In the genomic region with DNA sequence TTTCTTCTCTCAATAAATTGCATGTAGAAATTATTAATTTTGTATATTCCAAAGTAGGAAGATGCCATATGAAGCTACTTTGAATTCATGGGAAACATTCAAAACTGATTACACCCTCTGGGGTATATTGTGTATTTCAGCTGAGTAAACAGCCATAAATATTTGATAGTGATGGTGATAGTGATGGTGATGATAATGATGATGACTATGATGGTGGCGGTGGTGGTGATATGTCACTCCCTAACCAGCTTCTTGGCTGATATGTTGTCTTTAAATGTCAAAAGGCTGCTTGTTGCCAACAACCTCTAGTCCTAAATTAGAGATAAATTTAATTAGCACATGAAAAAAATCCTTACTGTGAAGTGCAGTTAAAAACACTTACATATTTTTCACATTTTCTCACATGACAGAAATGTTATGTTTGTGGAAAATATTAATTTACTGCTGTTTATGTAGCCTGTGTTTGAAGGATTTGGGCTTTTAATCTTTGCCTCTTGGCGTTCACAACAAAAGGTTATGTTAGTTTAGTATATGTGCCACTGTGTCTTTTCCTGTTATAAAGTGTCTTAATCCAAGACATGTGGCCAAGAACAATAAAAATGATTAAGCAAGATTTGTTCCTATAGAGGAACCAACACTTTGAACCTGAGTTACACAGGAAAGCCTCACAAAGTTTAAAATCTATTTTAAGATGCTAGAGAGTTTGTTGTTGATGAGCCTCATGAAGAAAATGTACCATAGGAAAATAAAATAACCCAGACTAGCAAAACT, we compare ENCODE assay signal across 9 cellular contexts.
A peak's percentile ranks its signal among the peaks of the same experiment; 100 is the strongest.
DNase-seq lines count a peak whose midpoint lies in the region; ATAC-seq and TF ChIP-seq lines count a peak whose summit lies in the region.
"Had no signal": no experiment of that assay in that cellular context is flagged by ENCODE, and none has a peak within 500 bp of the region (broad histone marks: within the 10 kb centered on the region; RNA-seq: fewer than 3 reads in every experiment).

No MANE protein-coding gene starts in this region.

- no peaks in the 10 kb centered on the region for H3K9me3 ChIP-seq in naive thymus-derived CD4-positive, alpha-beta T cell (ENCODE audit: control insufficient read depth in 2 of 3, low read length in 3 of 3)
- H3K9me3 ChIP-seq in vagina = no peaks in the 10 kb centered on the region
- no peaks in the 10 kb centered on the region for H3K9me3 ChIP-seq in CD8-positive, alpha-beta memory T cell (ENCODE audit: low read length)

- peak overlapping the region; percentile 26 for H3K4me3 Mint-ChIP-seq in activated naive CD4-positive, alpha-beta T cell treated with anti-CD3 and anti-CD28 coated beads, Interleukin-2, amount 50 U/mL, for 24 hours
- no peak overlapping the region for H3K4me3 Mint-ChIP-seq in endothelial cell (ENCODE audit: unreplicated experiment)
- H3K4me3 Mint-ChIP-seq in naive thymus-derived CD4-positive, alpha-beta T cell = peak overlapping the region in 8 of 10 donors; percentile 39 to 78 (median 58)
- H3K4me3 Mint-ChIP-seq in activated T-helper 2 cell treated with anti-CD3 and anti-CD28 coated beads, Interferon-gamma antibody, Interleukin-2, Interleukin-4, amounts not matched to agents 10 μg/mL and 5 μg/mL and 100 μg/mL, durations not matched to agents 14 hours and 24 hours and 36 hours (ENCODE audit: low read depth) = no peak overlapping the region
- no peak overlapping the region for H3K4me3 Mint-ChIP-seq in CD8-positive, alpha-beta memory T cell

- CTCF ChIA-PET in naive thymus-derived CD4-positive, alpha-beta T cell (lab: Charles Lee) = no interaction called here
- CTCF ChIA-PET in CD8-positive, alpha-beta memory T cell (lab: Charles Lee) = interaction anchor here (1.1 to 1.9 kb wide), 3 partner anchors 15 to 104 kb away, joined by 3 to 5 read pairs (median 3); no protein-coding TSS in a partner anchor

- H3K36me3 Mint-ChIP-seq in activated naive CD4-positive, alpha-beta T cell treated with anti-CD3 and anti-CD28 coated beads, Interleukin-2, amount 50 U/mL, for 24 hours = peaks cover 9% of the 10 kb centered on the region
- peaks cover 9% of the 10 kb centered on the region for H3K36me3 Mint-ChIP-seq in endothelial cell (ENCODE audit: low read depth, unreplicated experiment)
- H3K36me3 Mint-ChIP-seq in naive thymus-derived CD4-positive, alpha-beta T cell = peaks cover 0 to 22% (median 19%) of the 10 kb centered on the region in 5 donors
- peaks cover 18% of the 10 kb centered on the region for H3K36me3 Mint-ChIP-seq in activated T-helper 2 cell treated with anti-CD3 and anti-CD28 coated beads, Interferon-gamma antibody, Interleukin-2, Interleukin-4, amounts not matched to agents 10 μg/mL and 5 μg/mL and 100 μg/mL, durations not matched to agents 14 hours and 24 hours and 36 hours (ENCODE audit: low read depth)
- H3K36me3 Mint-ChIP-seq in CD8-positive, alpha-beta memory T cell = peaks cover 8 to 19% (median 19%) of the 10 kb centered on the region in 3 donors

- no peak for TF ChIP-seq POLR2A in vagina (IDR thresholded peaks at IDR 0.05)

- no peaks in the 10 kb centered on the region for H3K27me3 Mint-ChIP-seq in activated naive CD4-positive, alpha-beta T cell treated with anti-CD3 and anti-CD28 coated beads, Interleukin-2, amount 50 U/mL, for 24 hours
- no peaks in the 10 kb centered on the region for H3K27me3 Mint-ChIP-seq in endothelial cell (ENCODE audit: unreplicated experiment)
- no peaks in the 10 kb centered on the region for H3K27me3 Mint-ChIP-seq in naive thymus-derived CD4-positive, alpha-beta T cell
- H3K27me3 Mint-ChIP-seq in activated T-helper 2 cell treated with anti-CD3 and anti-CD28 coated beads, Interferon-gamma antibody, Interleukin-2, Interleukin-4, amounts not matched to agents 10 μg/mL and 5 μg/mL and 100 μg/mL, durations not matched to agents 14 hours and 24 hours and 36 hours (ENCODE audit: low read depth) = no peaks in the 10 kb centered on the region
- H3K27me3 Mint-ChIP-seq in CD8-positive, alpha-beta memory T cell = no peaks in the 10 kb centered on the region

- no peaks in the 10 kb centered on the region for H3K27me3 ChIP-seq in naive thymus-derived CD4-positive, alpha-beta T cell (ENCODE audit: control insufficient read depth in 2 of 2, insufficient read depth in 2 of 2, low read length in 2 of 2)
- no peaks in the 10 kb centered on the region for H3K27me3 ChIP-seq in vagina
- no peaks in the 10 kb centered on the region for H3K27me3 ChIP-seq in CD8-positive, alpha-beta memory T cell (ENCODE audit: insufficient read depth, low read length, poor library complexity, severe bottlenecking)

- no peak for TF ChIP-seq CTCF in endothelial cell (IDR thresholded peaks at IDR 0.05; ENCODE audit: unreplicated experiment)
- no peak for TF ChIP-seq CTCF in vagina (IDR thresholded peaks at IDR 0.05)

- peaks cover 55% of the 10 kb centered on the region for H3K4me1 Mint-ChIP-seq in activated naive CD4-positive, alpha-beta T cell treated with anti-CD3 and anti-CD28 coated beads, Interleukin-2, amount 50 U/mL, for 24 hours
- peaks cover 26% of the 10 kb centered on the region for H3K4me1 Mint-ChIP-seq in endothelial cell (ENCODE audit: unreplicated experiment)
- peaks cover 16 to 59% (median 44%) of the 10 kb centered on the region in 7 donors for H3K4me1 Mint-ChIP-seq in naive thymus-derived CD4-positive, alpha-beta T cell
- peaks cover 34% of the 10 kb centered on the region for H3K4me1 Mint-ChIP-seq in activated T-helper 2 cell treated with anti-CD3 and anti-CD28 coated beads, Interferon-gamma antibody, Interleukin-2, Interleukin-4, amounts not matched to agents 10 μg/mL and 5 μg/mL and 100 μg/mL, durations not matched to agents 14 hours and 24 hours and 36 hours (ENCODE audit: low read depth)
- H3K4me1 Mint-ChIP-seq in CD8-positive, alpha-beta memory T cell = peaks cover 12 to 41% (median 33%) of the 10 kb centered on the region in 3 donors

- intact Hi-C loops in naive thymus-derived CD4-positive, alpha-beta T cell (cut with micrococcal nuclease) = no loop called here
- intact Hi-C loops in vagina (cut with DNase I) = no loop called here
- intact Hi-C loops in activated T-helper 2 cell treated with anti-CD3 and anti-CD28 coated beads, Interferon-gamma antibody, Interleukin-2, Interleukin-4, amounts not matched to agents 10 μg/mL and 5 μg/mL and 100 μg/mL, durations not matched to agents 14 hours and 24 hours and 36 hours (cut with micrococcal nuclease) = no loop called here

- peaks cover 0 to 27% of the 10 kb centered on the region in 2 donors for H3K4me1 ChIP-seq in naive thymus-derived CD4-positive, alpha-beta T cell (ENCODE audit: control insufficient read depth in 2 of 2, insufficient read depth in 2 of 2, low read length in 2 of 2)
- H3K4me1 ChIP-seq in vagina = peaks cover 24% of the 10 kb centered on the region
- peaks cover 15% of the 10 kb centered on the region for H3K4me1 ChIP-seq in CD8-positive, alpha-beta memory T cell (ENCODE audit: insufficient read depth, low read length)

- no peaks in the 10 kb centered on the region for H3K9me3 Mint-ChIP-seq in activated naive CD4-positive, alpha-beta T cell treated with anti-CD3 and anti-CD28 coated beads, Interleukin-2, amount 50 U/mL, for 24 hours
- no peaks in the 10 kb centered on the region for H3K9me3 Mint-ChIP-seq in endothelial cell (ENCODE audit: unreplicated experiment)
- no peaks in the 10 kb centered on the region for H3K9me3 Mint-ChIP-seq in naive thymus-derived CD4-positive, alpha-beta T cell
- no peaks in the 10 kb centered on the region for H3K9me3 Mint-ChIP-seq in activated T-helper 2 cell treated with anti-CD3 and anti-CD28 coated beads, Interferon-gamma antibody, Interleukin-2, Interleukin-4, amounts not matched to agents 10 μg/mL and 5 μg/mL and 100 μg/mL, durations not matched to agents 14 hours and 24 hours and 36 hours
- no peaks in the 10 kb centered on the region for H3K9me3 Mint-ChIP-seq in CD8-positive, alpha-beta memory T cell

- H3K27ac ChIP-seq in naive thymus-derived CD4-positive, alpha-beta T cell (ENCODE audit: low read depth, low read length) = peak overlapping the region; percentile 34
- H3K27ac ChIP-seq in vagina = peak overlapping the region; percentile 64
- H3K27ac ChIP-seq in CD8-positive, alpha-beta memory T cell (ENCODE audit: low read depth, low read length) = no peak overlapping the region

- H3K4me3 ChIP-seq in naive thymus-derived CD4-positive, alpha-beta T cell (ENCODE audit: low read length) = no peak overlapping the region
- H3K4me3 ChIP-seq in vagina = no peak overlapping the region
- no peak overlapping the region for H3K4me3 ChIP-seq in CD8-positive, alpha-beta memory T cell (ENCODE audit: low read length)

- H3K27ac Mint-ChIP-seq in activated naive CD4-positive, alpha-beta T cell treated with anti-CD3 and anti-CD28 coated beads, Interleukin-2, amount 50 U/mL, for 24 hours = peak overlapping the region; percentile 74
- peak overlapping the region; percentile 77 for H3K27ac Mint-ChIP-seq in endothelial cell (ENCODE audit: unreplicated experiment)
- H3K27ac Mint-ChIP-seq in naive thymus-derived CD4-positive, alpha-beta T cell = peak overlapping the region; percentile 58 to 92 (median 83)
- no peak overlapping the region for H3K27ac Mint-ChIP-seq in activated T-helper 2 cell treated with anti-CD3 and anti-CD28 coated beads, Interferon-gamma antibody, Interleukin-2, Interleukin-4, amounts not matched to agents 10 μg/mL and 5 μg/mL and 100 μg/mL, durations not matched to agents 14 hours and 24 hours and 36 hours
- peak overlapping the region in 3 of 8 donors; percentile 17 to 47 (median 21) for H3K27ac Mint-ChIP-seq in CD8-positive, alpha-beta memory T cell

- no peaks in the 10 kb centered on the region for H3K36me3 ChIP-seq in naive thymus-derived CD4-positive, alpha-beta T cell (ENCODE audit: control insufficient read depth in 2 of 3, insufficient read depth in 3 of 3, low read length in 3 of 3)
- H3K36me3 ChIP-seq in vagina = no peaks in the 10 kb centered on the region
- H3K36me3 ChIP-seq in CD8-positive, alpha-beta memory T cell (ENCODE audit: insufficient read depth, low read length) = no peaks in the 10 kb centered on the region

- DNase-seq in activated naive CD4-positive, alpha-beta T cell treated with anti-CD3 and anti-CD28 coated beads, Interleukin-2, amount 50 U/mL, for 16 hours = no peak
- no peak for DNase-seq in endothelial cell (ENCODE audit: low spot score)
- peak in 1 of 9 donors; percentile 3 for DNase-seq in naive thymus-derived CD4-positive, alpha-beta T cell
- DNase-seq in vagina (ENCODE audit: extremely low spot score in 2 of 2) = no peak
- DNase-seq in activated T-helper 2 cell treated with anti-CD3 and anti-CD28 coated beads, Interferon-gamma antibody, Interleukin-2, Interleukin-4, amounts not matched to agents 10 μg/mL and 5 μg/mL and 100 μg/mL, durations not matched to agents 14 hours and 24 hours and 36 hours (ENCODE audit: low spot score) = no peak
- no peak for DNase-seq in activated gamma-delta T cell treated with Interleukin-2 at 50 U/mL for 16 hours
- DNase-seq in CD8-positive, alpha-beta memory T cell = no peak
- DNase-seq: H7 had no signal

- POLR2A ChIA-PET in naive thymus-derived CD4-positive, alpha-beta T cell (lab: Charles Lee) = interaction anchor here (1.0 kb wide), 1 partner anchor 8 kb away, joined by 3 read pairs; no protein-coding TSS in a partner anchor
- POLR2A ChIA-PET in CD8-positive, alpha-beta memory T cell (lab: Charles Lee) = no interaction called here

- no peak for ATAC-seq in naive thymus-derived CD4-positive, alpha-beta T cell

Comparison
In these comparisons a context has a peak if more than half of its experiments do, and no peak if none do; other contexts are left out.
1. H3K4me3 Mint-ChIP-seq: peak in activated naive CD4-positive, alpha-beta T cell treated with anti-CD3 and anti-CD28 coated beads, Interleukin-2, amount 50 U/mL, for 24 hours (single experiment) and naive thymus-derived CD4-positive, alpha-beta T cell (8 of 10); none in endothelial cell (single experiment), activated T-helper 2 cell treated with anti-CD3 and anti-CD28 coated beads, Interferon-gamma antibody, Interleukin-2, Interleukin-4, amounts not matched to agents 10 μg/mL and 5 μg/mL and 100 μg/mL, durations not matched to agents 14 hours and 24 hours and 36 hours (single experiment) and CD8-positive, alpha-beta memory T cell (0 of 7).